In the genomic region with DNA sequence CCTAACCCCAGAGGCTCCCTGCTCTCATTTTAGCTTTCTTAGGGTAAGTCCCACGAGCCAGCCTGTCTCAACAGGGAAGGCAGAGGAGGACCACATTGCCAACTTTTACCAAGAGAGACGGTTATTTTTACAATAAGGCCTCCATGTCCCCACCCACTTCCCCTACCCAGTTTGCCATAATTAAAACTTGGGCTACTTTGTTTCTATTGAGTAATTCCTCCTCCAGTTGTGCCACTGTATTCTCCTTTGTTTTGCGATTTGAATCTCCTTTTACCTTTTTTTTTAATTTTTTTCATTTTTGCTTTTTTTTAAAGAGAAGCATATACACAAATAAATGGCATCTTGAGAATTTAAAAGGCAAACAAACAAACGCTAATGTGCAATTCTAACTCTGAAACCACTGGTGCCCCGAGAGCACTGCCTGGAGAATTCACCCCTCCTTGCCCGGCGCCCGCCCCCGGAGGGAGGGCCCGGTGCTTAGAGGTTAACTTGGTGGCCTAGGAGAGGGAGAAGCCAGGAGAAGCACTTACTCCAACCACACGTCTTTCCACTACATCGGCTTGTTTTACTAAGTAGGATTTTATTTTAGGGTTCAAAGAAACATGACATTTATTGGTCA, we compare ENCODE assay signal across 11 cellular contexts.
DNase-seq lines count a peak whose midpoint lies in the region; ATAC-seq and TF ChIP-seq lines count a peak whose summit lies in the region.
"Had no signal": no experiment of that assay in that cellular context is flagged by ENCODE, and none has a peak within 500 bp of the region (broad histone marks: within the 10 kb centered on the region; RNA-seq: fewer than 3 reads in every experiment).

No MANE protein-coding gene starts in this region.

- H3K9me3 ChIP-seq in trophoblast cell (ENCODE audit: insufficient read depth, low read depth, low read length): no peaks in the 10 kb centered on the region
- H3K9me3 ChIP-seq: uterus had no signal

- H2BK12ac ChIP-seq in trophoblast cell (ENCODE audit: low read length): no peak overlapping the region

- TF ChIP-seq CTCF in GM23338 (conservative IDR thresholded peaks at IDR 0.05; ENCODE audit: low read depth in 2 of 2) (no peak), progenitor cell of endocrine pancreas (IDR thresholded peaks at IDR 0.05; ENCODE audit: unreplicated experiment) (no peak)

- no peak overlapping the region for H3K14ac ChIP-seq in trophoblast cell (ENCODE audit: low read length)

- H3K27ac ChIP-seq in GM23338 (ENCODE audit: low read depth) (peak overlapping the region; percentile 51; the same call in 1 of the 2 replicates), epithelial cell of prostate (peak overlapping the region; percentile 15), trophoblast cell (ENCODE audit: low read depth, low read length) (no peak overlapping the region)

- peak overlapping the region; percentile 52 for H4K91ac ChIP-seq in trophoblast cell (ENCODE audit: low read depth, low read length)

- H3K79me1 ChIP-seq in trophoblast cell (ENCODE audit: low read length): peaks cover 11% of the 10 kb centered on the region

- H3K9ac ChIP-seq in trophoblast cell (ENCODE audit: low read length): no peak overlapping the region

- H3K27me3 Mint-ChIP-seq in GM23338 (ENCODE audit: insufficient read depth, low read depth, poor library complexity): peaks cover 4% of the 10 kb centered on the region
- no peaks in the 10 kb centered on the region for H3K27me3 Mint-ChIP-seq in progenitor cell of endocrine pancreas

- no peak overlapping the region for H3K18ac ChIP-seq in trophoblast cell (ENCODE audit: low read length)

- H3K36me3 ChIP-seq in GM23338 (ENCODE audit: insufficient read depth) (no peaks in the 10 kb centered on the region), trophoblast cell (ENCODE audit: control insufficient read depth in 1 of 2, insufficient read depth in 2 of 2, low read length in 2 of 2) (no peaks in the 10 kb centered on the region)
- H3K36me3 ChIP-seq: uterus had no signal

- H3K27ac Mint-ChIP-seq in GM23338 (peak overlapping the region; percentile 88), progenitor cell of endocrine pancreas (no peak overlapping the region)

- peaks cover 3% of the 10 kb centered on the region; the same call in 1 of the 2 replicates for H4K20me1 ChIP-seq in GM23338 (replicated peaks; ENCODE audit: insufficient read depth)

- no peaks in the 10 kb centered on the region for H3K27me3 ChIP-seq in GM23338 (ENCODE audit: insufficient read depth)
- no peaks in the 10 kb centered on the region for H3K27me3 ChIP-seq in trophoblast cell (ENCODE audit: insufficient read depth, low read length)
- H3K27me3 ChIP-seq: uterus had no signal

- H2BK120ac ChIP-seq in trophoblast cell (ENCODE audit: insufficient read depth, low read length, poor library complexity): no peak overlapping the region

- no peaks in the 10 kb centered on the region for H3K9me2 ChIP-seq in GM23338 (ENCODE audit: insufficient read depth)

- no peak overlapping the region for H2BK5ac ChIP-seq in trophoblast cell (ENCODE audit: low read depth, low read length, poor library complexity)

- peak; percentile 75 for ATAC-seq in GM23338

- H3K4me3 ChIP-seq in GM23338 (no peak overlapping the region), trophoblast cell (ENCODE audit: low read depth, low read length) (no peak overlapping the region)
- H3K4me3 ChIP-seq: uterus had no signal

- peak overlapping the region; percentile 22 for H4K8ac ChIP-seq in trophoblast cell (ENCODE audit: low read depth, low read length)

- DNase-seq in GM23338 (ENCODE audit: low spot score): peak; percentile 21
- DNase-seq in SIG-M5 treated with dmso at 0.1 percent for 504 hours (lab: John Stamatoyannopoulos, UW; ENCODE audit: unreplicated experiment): peak; percentile 77
- DNase-seq in epithelial cell of prostate (ENCODE audit: low read depth, low spot score): no peak
- DNase-seq in trophoblast cell: peak; percentile 63 to 77
- DNase-seq in NCI-H345 treated with DMSO at 0.1 percent for 48 hours (lab: John Stamatoyannopoulos, UW; ENCODE audit: unreplicated experiment): no peak
- no peak for DNase-seq in progenitor cell of endocrine pancreas (ENCODE audit: low spot score, unreplicated experiment)
- DNase-seq in ACHN: no peak
- no peak for DNase-seq in SKM-1 treated with dmso at 0.1 percent for 144 hours (lab: John Stamatoyannopoulos, UW; ENCODE audit: unreplicated experiment)
- DNase-seq: cortex of kidney, NCI-H748 treated with DMSO at 0.1 percent for 48 hours, uterus had no signal

- no peaks in the 10 kb centered on the region for H3F3A ChIP-seq in GM23338 (replicated peaks; ENCODE audit: low read depth)

- in situ Hi-C loops in ACHN (cut with HindIII; ENCODE audit: low pct_ligation_motif_present, low pct_unique_long_range_greater_than_20kb, low sequenced_read_pairs): no loop called here

- H3K4me3 Mint-ChIP-seq in GM23338 (no peak overlapping the region), progenitor cell of endocrine pancreas (ENCODE audit: low read depth) (no peak overlapping the region)

- H3K9me3 Mint-ChIP-seq in GM23338 (no peaks in the 10 kb centered on the region), progenitor cell of endocrine pancreas (ENCODE audit: low read depth) (no peaks in the 10 kb centered on the region)

- H3K4ac ChIP-seq in trophoblast cell (ENCODE audit: low read depth, low read length): no peak overlapping the region

- H4K12ac ChIP-seq in trophoblast cell (ENCODE audit: low read depth, low read length): no peak overlapping the region

- peak overlapping the region; percentile 50; the same call in 1 of the 2 replicates for H3K4me2 ChIP-seq in GM23338
- H3K4me2 ChIP-seq in trophoblast cell (ENCODE audit: low read length): no peak overlapping the region

- peaks cover 32% of the 10 kb centered on the region for H3K4me1 ChIP-seq in GM23338 (ENCODE audit: insufficient read depth)
- H3K4me1 ChIP-seq in trophoblast cell (ENCODE audit: control insufficient read depth in 1 of 2, insufficient read depth in 2 of 2, low read length in 2 of 2): peaks cover 14 to 19% of the 10 kb centered on the region in 2 experiments
- H3K4me1 ChIP-seq: uterus had no signal

- no peaks in the 10 kb centered on the region for H3K36me3 Mint-ChIP-seq in GM23338 (ENCODE audit: low read depth)
- H3K36me3 Mint-ChIP-seq in progenitor cell of endocrine pancreas (ENCODE audit: insufficient read depth): no peaks in the 10 kb centered on the region

- H3K79me2 ChIP-seq in GM23338 (replicated peaks; ENCODE audit: insufficient read depth): no peaks in the 10 kb centered on the region
- H3K79me2 ChIP-seq in trophoblast cell (ENCODE audit: control insufficient read depth, insufficient read depth, low read length, poor library complexity): no peaks in the 10 kb centered on the region

- no peak overlapping the region for H2AFZ ChIP-seq in GM23338
- H2AFZ ChIP-seq in trophoblast cell (ENCODE audit: insufficient read depth, low read length, poor library complexity): no peak overlapping the region

- no CpG with 5 or more reads among the region's 12 CpGs for WGBS in trophoblast cell (ENCODE audit: extremely low coverage, insufficient coverage, insufficient read length)

- H2AK5ac ChIP-seq in trophoblast cell (ENCODE audit: low read length): no peak overlapping the region

- peaks cover 29% of the 10 kb centered on the region for H3K4me1 Mint-ChIP-seq in GM23338
- peaks cover 4% of the 10 kb centered on the region for H3K4me1 Mint-ChIP-seq in progenitor cell of endocrine pancreas (ENCODE audit: low read depth)

- H3K23ac ChIP-seq in trophoblast cell (ENCODE audit: low read length): no peak overlapping the region

TF ChIP-seq in GM23338, 12 proteins besides CTCF, POLR2A, EP300 and RAD21 (continues in another document):
- no peak for TF ChIP-seq STAT1 (IDR thresholded peaks at IDR 0.05; ENCODE audit: unreplicated experiment)
- TF ChIP-seq, protein P1, sequence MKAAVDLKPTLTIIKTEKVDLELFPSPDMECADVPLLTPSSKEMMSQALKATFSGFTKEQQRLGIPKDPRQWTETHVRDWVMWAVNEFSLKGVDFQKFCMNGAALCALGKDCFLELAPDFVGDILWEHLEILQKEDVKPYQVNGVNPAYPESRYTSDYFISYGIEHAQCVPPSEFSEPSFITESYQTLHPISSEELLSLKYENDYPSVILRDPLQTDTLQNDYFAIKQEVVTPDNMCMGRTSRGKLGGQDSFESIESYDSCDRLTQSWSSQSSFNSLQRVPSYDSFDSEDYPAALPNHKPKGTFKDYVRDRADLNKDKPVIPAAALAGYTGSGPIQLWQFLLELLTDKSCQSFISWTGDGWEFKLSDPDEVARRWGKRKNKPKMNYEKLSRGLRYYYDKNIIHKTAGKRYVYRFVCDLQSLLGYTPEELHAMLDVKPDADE (IDR thresholded peaks at IDR 0.05): no peak
- no peak for TF ChIP-seq NANOG (IDR thresholded peaks at IDR 0.05; ENCODE audit: borderline replicate concordance)
- TF ChIP-seq EZH2phosphoT487 (IDR thresholded peaks at IDR 0.05; ENCODE audit: unreplicated experiment): no peak
- no peak for TF ChIP-seq EZH2 (IDR thresholded peaks at IDR 0.05; ENCODE audit: low read depth, unreplicated experiment)
- no peak for TF ChIP-seq ZNF114 (CRISPR knock-in tag; IDR thresholded peaks at IDR 0.05)
- TF ChIP-seq, protein P2, sequence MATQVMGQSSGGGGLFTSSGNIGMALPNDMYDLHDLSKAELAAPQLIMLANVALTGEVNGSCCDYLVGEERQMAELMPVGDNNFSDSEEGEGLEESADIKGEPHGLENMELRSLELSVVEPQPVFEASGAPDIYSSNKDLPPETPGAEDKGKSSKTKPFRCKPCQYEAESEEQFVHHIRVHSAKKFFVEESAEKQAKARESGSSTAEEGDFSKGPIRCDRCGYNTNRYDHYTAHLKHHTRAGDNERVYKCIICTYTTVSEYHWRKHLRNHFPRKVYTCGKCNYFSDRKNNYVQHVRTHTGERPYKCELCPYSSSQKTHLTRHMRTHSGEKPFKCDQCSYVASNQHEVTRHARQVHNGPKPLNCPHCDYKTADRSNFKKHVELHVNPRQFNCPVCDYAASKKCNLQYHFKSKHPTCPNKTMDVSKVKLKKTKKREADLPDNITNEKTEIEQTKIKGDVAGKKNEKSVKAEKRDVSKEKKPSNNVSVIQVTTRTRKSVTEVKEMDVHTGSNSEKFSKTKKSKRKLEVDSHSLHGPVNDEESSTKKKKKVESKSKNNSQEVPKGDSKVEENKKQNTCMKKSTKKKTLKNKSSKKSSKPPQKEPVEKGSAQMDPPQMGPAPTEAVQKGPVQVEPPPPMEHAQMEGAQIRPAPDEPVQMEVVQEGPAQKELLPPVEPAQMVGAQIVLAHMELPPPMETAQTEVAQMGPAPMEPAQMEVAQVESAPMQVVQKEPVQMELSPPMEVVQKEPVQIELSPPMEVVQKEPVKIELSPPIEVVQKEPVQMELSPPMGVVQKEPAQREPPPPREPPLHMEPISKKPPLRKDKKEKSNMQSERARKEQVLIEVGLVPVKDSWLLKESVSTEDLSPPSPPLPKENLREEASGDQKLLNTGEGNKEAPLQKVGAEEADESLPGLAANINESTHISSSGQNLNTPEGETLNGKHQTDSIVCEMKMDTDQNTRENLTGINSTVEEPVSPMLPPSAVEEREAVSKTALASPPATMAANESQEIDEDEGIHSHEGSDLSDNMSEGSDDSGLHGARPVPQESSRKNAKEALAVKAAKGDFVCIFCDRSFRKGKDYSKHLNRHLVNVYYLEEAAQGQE (IDR thresholded peaks at IDR 0.05; ENCODE audit: unreplicated experiment): no peak
- TF ChIP-seq CREB1 (CRISPR knock-in tag; IDR thresholded peaks at IDR 0.05; ENCODE audit: low read depth): no peak

Comparison
In these comparisons a context has a peak if more than half of its experiments do, and no peak if none do; other contexts are left out.
1. DNase-seq: peak in GM23338 (single experiment), SIG-M5 treated with dmso at 0.1 percent for 504 hours (single experiment) and trophoblast cell (2 of 2); none in epithelial cell of prostate (single experiment), NCI-H345 treated with DMSO at 0.1 percent for 48 hours (single experiment), progenitor cell of endocrine pancreas (single experiment), ACHN (single experiment) and SKM-1 treated with dmso at 0.1 percent for 144 hours (single experiment).